Comparison of ENCODE assay signal across 14 cellular contexts in genomic region chr19:10612515-10613119, GRCh38. TPM values are rescaled to one million over a fixed set of nuclear protein-coding genes. Genes with fewer than 3 reads are reported as not detected.
DNase-seq lines count a peak whose midpoint lies in the region; ATAC-seq, FAIRE-seq and TF ChIP-seq lines count a peak whose summit lies in the region.
"Had no signal": no experiment of that assay in that cellular context is flagged by ENCODE, and none has a peak within 500 bp of the region (broad histone marks: within the 10 kb centered on the region; RNA-seq: fewer than 3 reads in every experiment).

No MANE protein-coding gene starts in this region.

- H3K36me3 ChIP-seq in breast epithelium (no peaks in the 10 kb centered on the region), pancreas (no peaks in the 10 kb centered on the region), aorta (ENCODE audit: control insufficient read depth in 1 of 2, insufficient read depth in 2 of 2, low read length in 1 of 2) (no peaks in the 10 kb centered on the region)

- no peak for DNase-seq in breast epithelium (ENCODE audit: low spot score in 2 of 2)
- no peak for DNase-seq in MCF 10A (ENCODE audit: unreplicated experiment)
- peak; percentile 92 for DNase-seq in left ventricle myocardium superior
- DNase-seq in pancreas, result peak; percentile 86 to 97 (median 94)
- peak; percentile 90 to 94 for DNase-seq in aorta
- no peak for DNase-seq in stimulated activated CD4-positive, alpha-beta T cell treated with anti-CD3 and anti-CD28 coated beads, Interleukin-4, amount 100 ng/mL, for 24 hours
- DNase-seq in SHP77 (lab: John Stamatoyannopoulos, UW), result no peak
- DNase-seq: NK-92 treated with Interleukin-12 subunit alpha and Interleukin-12 subunit beta, amount 100 ng/mL, for 24 hours had no signal

- H3K4me1 ChIP-seq in breast epithelium (peaks cover 0 to 16% of the 10 kb centered on the region in 2 donors), pancreas (peaks cover 7 to 15% (median 9%) of the 10 kb centered on the region in 3 donors), aorta (ENCODE audit: control insufficient read depth in 1 of 2, insufficient read depth in 2 of 2, low read length in 2 of 2) (peaks cover 0 to 4% of the 10 kb centered on the region in 2 donors)
- H3K4me1 ChIP-seq: A549 had no signal

- H3K4me3 ChIP-seq in breast epithelium, result peak overlapping the region in 1 of 3 donors; percentile 19
- H3K4me3 ChIP-seq in pancreas, result peak overlapping the region in 1 of 4 donors; percentile 5
- no peak overlapping the region for H3K4me3 ChIP-seq in aorta (ENCODE audit: low read length in 2 of 2)
- H3K4me3 ChIP-seq: A549 had no signal

- H3K4me3 Mint-ChIP-seq in MCF 10A (ENCODE audit: unreplicated experiment), result no peak overlapping the region

- H3K9me3 ChIP-seq in breast epithelium, result no peaks in the 10 kb centered on the region
- no peaks in the 10 kb centered on the region for H3K9me3 ChIP-seq in pancreas
- H3K9me3 ChIP-seq in aorta (ENCODE audit: control insufficient read depth, low read length), result no peaks in the 10 kb centered on the region
- H3K9me3 ChIP-seq: A549 had no signal

- H3K36me3 Mint-ChIP-seq in MCF 10A (ENCODE audit: insufficient read depth, unreplicated experiment), result no peaks in the 10 kb centered on the region

- no peaks in the 10 kb centered on the region for H3K27me3 Mint-ChIP-seq in MCF 10A (ENCODE audit: insufficient read depth, unreplicated experiment)

- FAIRE-seq in pancreas (lab: Jason Lieb, UNC), result no peak
- FAIRE-seq: A549, G401.6, GM19239, TTC549 had no signal

- CTCF ChIA-PET in MCF 10A (lab: Yijun Ruan, JAX), result interaction anchor here (0.5 to 1.8 kb wide), 2 partner anchors 31 to 204 kb away, joined by 4 to 11 read pairs; no protein-coding TSS in a partner anchor

- no peak for TF ChIP-seq POLR2A in breast epithelium (IDR thresholded peaks at IDR 0.05)

- H3K27ac ChIP-seq in breast epithelium (peak overlapping the region; percentile 66 to 68), pancreas (peak overlapping the region; percentile 18 to 83 (median 59)), aorta (ENCODE audit: low read depth in 1 of 2, low read length in 2 of 2) (peak overlapping the region in 1 of 2 donors; percentile 83)
- H3K27ac ChIP-seq: A549 had no signal

- no peaks in the 10 kb centered on the region for H3K27me3 ChIP-seq in breast epithelium
- no peaks in the 10 kb centered on the region for H3K27me3 ChIP-seq in pancreas
- no peaks in the 10 kb centered on the region for H3K27me3 ChIP-seq in aorta (ENCODE audit: control insufficient read depth in 1 of 2, insufficient read depth in 2 of 2, low read length in 1 of 2)

- BruUV-seq in MCF 10A (replicated peaks; lab: Mats Ljungman, UMichigan), result no TSS peak

- POLR2A ChIA-PET in MCF 10A (lab: Yijun Ruan, JAX), result no interaction called here

- peaks cover 3% of the 10 kb centered on the region for H3K4me1 Mint-ChIP-seq in MCF 10A (ENCODE audit: insufficient read depth, unreplicated experiment)

- TF ChIP-seq CTCF in breast epithelium (IDR thresholded peaks at IDR 0.05), result no peak
- TF ChIP-seq CTCF in MCF 10A (IDR thresholded peaks at IDR 0.05; ENCODE audit: unreplicated experiment), result no peak
- TF ChIP-seq CTCF in pancreas (IDR thresholded peaks at IDR 0.05), result no peak

- intact Hi-C loops in breast epithelium (cut with DNase I; ENCODE audit: low total_unique reads), result no loop called here
- intact Hi-C loops in MCF 10A (cut with micrococcal nuclease), result no loop called here
- intact Hi-C loops in left ventricle myocardium superior (cut with micrococcal nuclease), result no loop called here
- intact Hi-C loops in pancreas (cut with DNase I), result no loop called here
- intact Hi-C loops in aorta (cut with DNase I), result no loop called here

- H3K9me3 Mint-ChIP-seq in MCF 10A (ENCODE audit: unreplicated experiment), result no peaks in the 10 kb centered on the region

- ATAC-seq in left ventricle myocardium superior (peak; percentile 99), pancreas (peak; percentile 96 to 99 (median 98)), aorta (ENCODE audit: low FRiP score) (peak; percentile 90), GM19467 (IDR thresholded peaks at IDR 0.05; ENCODE audit: unreplicated experiment) (no peak)
- ATAC-seq: A549 had no signal

- H3K27ac Mint-ChIP-seq in MCF 10A (ENCODE audit: low read depth, unreplicated experiment), result no peak overlapping the region

- WGBS in pancreas, 2 donors, result 15 to 17% methylated on average over 15 of the region's 15 CpGs
- 10 to 11% methylated on average over 15 of the region's 15 CpGs for WGBS in aorta, 2 donors

RNA-seq across cellular contexts. Expression of gene SLC44A2, which starts 12.7 kb away (rescaled TPM):
- 10 to 100 TPM; 63.0 to 92.5 (median 67.5) TPM for total RNA-seq in breast epithelium
- 6.2 and 10.6 TPM in 2 replicates for total RNA-seq in MCF 10A (2022)
- 71.8 TPM for total RNA-seq in left ventricle myocardium superior
- total RNA-seq in pancreas, result 10 to 100 TPM; 32.7 to 69.0 (median 48.4) TPM
- 10 to 100 TPM; 42.8 to 61.5 TPM for polyA plus RNA-seq in pancreas
- 100 to 1,000 TPM; 158 to 176 TPM for total RNA-seq in aorta
- 100 to 1,000 TPM in 1 of 2 donors, 10 to 100 TPM in 1; 30.9 to 146 TPM for polyA plus RNA-seq in aorta

RNA-seq across cellular contexts. Expression of gene AP1M2, which starts 25.5 kb away (rescaled TPM):
- 10 to 100 TPM in 2 of 3 donors, not detected in 1; 34.1 to 49.9 TPM for total RNA-seq in breast epithelium
- 1.8 and 6.1 TPM in 2 replicates for total RNA-seq in MCF 10A (2022)
- total RNA-seq in left ventricle myocardium superior, result not detected
- total RNA-seq in pancreas, result 10 to 100 TPM; 32.2 to 48.6 (median 39.7) TPM
- polyA plus RNA-seq in pancreas, result 10 to 100 TPM; 55.3 to 57.6 TPM
- not detected for total RNA-seq in aorta
- polyA plus RNA-seq in aorta, result 10 to 100 TPM in 1 of 2 donors, under 1 TPM in 1; 0.05 to 15.0 TPM
- total RNA-seq: LHCN-M2 had no signal

RNA-seq across cellular contexts. Expression of gene ILF3, which starts 41.5 kb away (rescaled TPM):
- total RNA-seq in breast epithelium (100 to 1,000 TPM in 2 of 3 donors, 10 to 100 TPM in 1; 80.2 to 166 (median 115) TPM), MCF 10A (2022) (278 and 297 TPM in 2 replicates), left ventricle myocardium superior (118 TPM), pancreas (100 to 1,000 TPM in 4 of 6 donors, 10 to 100 TPM in 2; 70.5 to 126 (median 109) TPM), aorta (100 to 1,000 TPM; 168 to 190 TPM)
- polyA plus RNA-seq in pancreas (100 to 1,000 TPM; 109 to 129 TPM), aorta (100 to 1,000 TPM in 1 of 2 donors, 10 to 100 TPM in 1; 40.2 to 111 TPM)

RNA-seq across cellular contexts. Expression of gene CDKN2D, which starts 43.8 kb away (rescaled TPM):
- 1 to 10 TPM; 5.3 to 9.4 (median 8.8) TPM for total RNA-seq in breast epithelium
- 2.5 and 2.6 TPM in 2 replicates for total RNA-seq in MCF 10A (2022)
- total RNA-seq in left ventricle myocardium superior, result 8.3 TPM
- total RNA-seq in pancreas, result 1 to 10 TPM; 1.4 to 3.3 (median 2.1) TPM
- polyA plus RNA-seq in pancreas, result 1 to 10 TPM; 3.8 to 9.1 TPM
- total RNA-seq in aorta, result 10 to 100 TPM; 11.8 to 19.2 TPM
- 10 to 100 TPM; 17.9 to 23.0 TPM for polyA plus RNA-seq in aorta

RNA-seq across cellular contexts. Expression of gene KRI1, which starts 46.8 kb away (rescaled TPM):
- total RNA-seq in breast epithelium (10 to 100 TPM; 16.4 to 23.6 (median 17.6) TPM), MCF 10A (2022) (23.3 and 27.4 TPM in 2 replicates), left ventricle myocardium superior (9.3 TPM), pancreas (10 to 100 TPM in 4 of 6 donors, 1 to 10 TPM in 2; 8.0 to 15.8 (median 13.5) TPM), aorta (10 to 100 TPM; 15.8 to 18.9 TPM)
- polyA plus RNA-seq in pancreas (10 to 100 TPM; 34.7 to 41.8 TPM), aorta (10 to 100 TPM in 1 of 2 donors, 1 to 10 TPM in 1; 6.4 to 41.0 TPM)

Comparison
In these comparisons a context has a peak if more than half of its experiments do, and no peak if none do; other contexts are left out.
1. DNase-seq: peak in left ventricle myocardium superior (single experiment), pancreas (6 of 6) and aorta (2 of 2); none in breast epithelium (0 of 2), MCF 10A (single experiment), stimulated activated CD4-positive, alpha-beta T cell treated with anti-CD3 and anti-CD28 coated beads, Interleukin-4, amount 100 ng/mL, for 24 hours (single experiment) and SHP77 (0 of 2).